9 cellular contexts compared by ENCODE assay signal in genomic region chr7:50739744-50740455, GRCh38. TPM values are rescaled to one million over a fixed set of nuclear protein-coding genes. Genes with fewer than 3 reads are reported as not detected.
A peak's percentile ranks its signal among the peaks of the same experiment; 100 is the strongest.
DNase-seq lines count a peak whose midpoint lies in the region; ATAC-seq, FAIRE-seq and TF ChIP-seq lines count a peak whose summit lies in the region.
"Had no signal": no experiment of that assay in that cellular context is flagged by ENCODE, and none has a peak within 500 bp of the region (broad histone marks: within the 10 kb centered on the region; RNA-seq: fewer than 3 reads in every experiment).

No MANE protein-coding gene starts in this region.

- WGBS in SK-N-SH (ENCODE audit: low lambda C conversion rate): 35% methylated on average over 7 of the region's 7 CpGs
- WGBS in H1 (ENCODE audit: extremely low coverage in 1 of 2, insufficient coverage in 1 of 2, insufficient read length in 1 of 2, insufficient replicate concordance in 2 of 2, low coverage in 1 of 2, low lambda C conversion rate in 2 of 2, missing lambda C conversion rate in 1 of 2), 2 experiments: 89% methylated on average over 7 of the region's 7 CpGs; no CpG with 5 or more reads in 1 of the 2 experiments

- no peak overlapping the region for H2BK15ac ChIP-seq in H1 (ENCODE audit: low read length)

- peaks cover 18% of the 10 kb centered on the region for H3K9me3 Mint-ChIP-seq in WTC11

- H3K56ac ChIP-seq in H1 (replicated peaks; ENCODE audit: insufficient read length, low read depth, low read length): no peak overlapping the region

- no peak overlapping the region for H4K91ac ChIP-seq in H1 (replicated peaks; ENCODE audit: insufficient read length, low read length)

- no peak overlapping the region for H3K4ac ChIP-seq in H1 (replicated peaks; ENCODE audit: insufficient read length, low read depth, low read length)

- H3K27ac Mint-ChIP-seq in WTC11: peak overlapping the region; percentile 25

- H3K27me3 Mint-ChIP-seq in WTC11 (ENCODE audit: low read depth): no peaks in the 10 kb centered on the region

- no peak overlapping the region for H3K23ac ChIP-seq in H1 (ENCODE audit: insufficient read length)

- peaks cover 30% of the 10 kb centered on the region for H3K4me1 Mint-ChIP-seq in WTC11

- no peak for FAIRE-seq in H1 (lab: Jason Lieb, UNC)
- FAIRE-seq: keratinocyte had no signal

- H3K27me3 ChIP-seq in SK-N-SH (ENCODE audit: insufficient read depth) (no peaks in the 10 kb centered on the region), H1 (replicated peaks in 1 of 4; ENCODE audit: control insufficient read depth in 3 of 4, extremely low read depth in 1 of 4, insufficient read depth in 3 of 4, low read length in 3 of 4) (no peaks in the 10 kb centered on the region), dorsolateral prefrontal cortex (no peaks in the 10 kb centered on the region)

- H2BK5ac ChIP-seq in H1 (ENCODE audit: low read depth, low read length): no peak overlapping the region

- H2AFZ ChIP-seq in SK-N-SH (ENCODE audit: low read depth): no peak overlapping the region
- H2AFZ ChIP-seq in H1 (ENCODE audit: low read length): no peak overlapping the region

- H3K4me3 ChIP-seq in SK-N-SH (ENCODE audit: low read depth in 2 of 2, low read length in 1 of 2) (peak overlapping the region in 1 of 2 experiments; percentile 1; a peak in 1 of 4 replicates), H1 (ENCODE audit: extremely low read depth in 1 of 4, insufficient read depth in 2 of 4, low read depth in 3 of 4, low read length in 4 of 4) (no peak overlapping the region), dorsolateral prefrontal cortex (peak overlapping the region in 3 of 59 donors; percentile 2 to 25 (median 14))

- H3F3A ChIP-seq in SK-N-SH (replicated peaks; ENCODE audit: insufficient read depth): no peaks in the 10 kb centered on the region

- no peak overlapping the region for H3K18ac ChIP-seq in H1 (ENCODE audit: extremely low read depth, low read length)

- H3K27ac ChIP-seq in SK-N-SH (ENCODE audit: low read depth in 2 of 2, low read length in 1 of 2) (peak overlapping the region in 1 of 2 experiments; percentile 18; a peak in 1 of 4 replicates), H1 (ENCODE audit: low read depth, low read length) (no peak overlapping the region), dorsolateral prefrontal cortex (peak overlapping the region in 18 of 59 donors; percentile 3 to 57 (median 28))

- no peak overlapping the region for H2BK20ac ChIP-seq in H1 (ENCODE audit: low read length)

- H2BK12ac ChIP-seq in H1 (ENCODE audit: low read depth, low read length): no peak overlapping the region

- in situ Hi-C loops in GM13976 (cut with MboI; ENCODE audit: low sequenced_read_pairs, unreplicated experiment): no loop called here

- DNase-seq in SK-N-SH: no peak
- DNase-seq in WTC11 (ENCODE audit: low spot score): no peak
- no peak for DNase-seq in H1 (ENCODE audit: low read depth in 1 of 2, low spot score in 2 of 2)
- DNase-seq in stimulated activated CD4-positive, alpha-beta T cell treated with anti-CD3 and anti-CD28 coated beads, Interleukin-4, amount 100 ng/mL, for 24 hours: peak; percentile 51
- DNase-seq in dorsolateral prefrontal cortex: no peak
- DNase-seq in NCI-H2107 treated with DMSO at 0.1 percent for 48 hours (lab: John Stamatoyannopoulos, UW; ENCODE audit: unreplicated experiment): no peak
- no peak for DNase-seq in GM13976 (ENCODE audit: low spot score)

- H3K23me2 ChIP-seq in H1 (ENCODE audit: low read depth, low read length): peaks cover 2% of the 10 kb centered on the region; the same call in 1 of the 2 replicates

- no peak for TF ChIP-seq EP300 in SK-N-SH (IDR thresholded peaks at IDR 0.05; ENCODE audit: borderline replicate concordance in 1 of 2, low read depth in 1 of 2, low read length in 1 of 2)
- TF ChIP-seq EP300 in H1 (IDR thresholded peaks at IDR 0.05; ENCODE audit: borderline replicate concordance in 1 of 2, low read depth in 2 of 2, low read length in 2 of 2): no peak

- TF ChIP-seq RAD21 in SK-N-SH (IDR thresholded peaks at IDR 0.05; ENCODE audit: low read length): no peak
- TF ChIP-seq RAD21 in H1 (IDR thresholded peaks at IDR 0.05 in 1 of 2, conservative IDR thresholded peaks at IDR 0.05 in 1 of 2; ENCODE audit: low read depth in 2 of 2, low read length in 2 of 2): no peak

- H3K79me2 ChIP-seq in SK-N-SH (ENCODE audit: insufficient read depth) (peaks cover 97% of the 10 kb centered on the region), H1 (ENCODE audit: control insufficient read depth in 1 of 2, insufficient read depth in 2 of 2, low read length in 2 of 2) (peaks cover 7 to 97% of the 10 kb centered on the region in 2 experiments)

- no peak overlapping the region for H3K9ac ChIP-seq in SK-N-SH
- H3K9ac ChIP-seq in H1 (replicated peaks in 1 of 4; ENCODE audit: extremely low read depth in 1 of 4, low read depth in 3 of 4, low read length in 3 of 4): no peak overlapping the region

- H3K79me1 ChIP-seq in H1 (ENCODE audit: low read depth, low read length): peaks cover 9% of the 10 kb centered on the region

- H3K9me2 ChIP-seq in SK-N-SH: no peaks in the 10 kb centered on the region

- H2AK5ac ChIP-seq in H1 (ENCODE audit: low read depth, low read length): no peak overlapping the region; the same call in 1 of the 2 replicates

- TF ChIP-seq POLR2A in H1 (IDR thresholded peaks at IDR 0.05; ENCODE audit: control extremely low read depth in 1 of 2, low read depth in 2 of 2, low read length in 2 of 2): no peak

- POLR2A ChIA-PET in SK-N-SH (lab: Yijun Ruan, JAX): no interaction called here
- POLR2A ChIA-PET in WTC11 (lab: Charles Lee): no interaction called here
- POLR2A ChIA-PET in H1 (lab: Charles Lee; ENCODE audit: partially characterized antibody): interaction anchor here (0.6 to 2.2 kb wide), 2 partner anchors 8 to 29 kb away, joined by 3 to 5 read pairs; no protein-coding TSS in a partner anchor

- intact Hi-C loops in dorsolateral prefrontal cortex (cut with DNase I): no loop called here

- H3K4me2 ChIP-seq in SK-N-SH (peak overlapping the region; percentile 47), H1 (ENCODE audit: insufficient read depth in 1 of 2, low read depth in 2 of 2, low read length in 2 of 2) (no peak overlapping the region)

- H3K36me3 Mint-ChIP-seq in WTC11: peaks cover 5% of the 10 kb centered on the region; the same call in 1 of the 2 replicates

- H3K36me3 ChIP-seq in SK-N-SH (replicated peaks in 1 of 2; ENCODE audit: control insufficient read depth in 1 of 2, insufficient read depth in 2 of 2, low read length in 1 of 2) (no peaks in the 10 kb centered on the region), H1 (ENCODE audit: control insufficient read depth in 2 of 4, insufficient read depth in 4 of 4, low read length in 3 of 4) (no peaks in the 10 kb centered on the region; a peak in 2 of 8 replicates)

- H4K8ac ChIP-seq in H1 (ENCODE audit: extremely low read depth, insufficient read depth, low read length): no peak overlapping the region; the same call in 1 of the 2 replicates

- H4K20me1 ChIP-seq in SK-N-SH (ENCODE audit: insufficient read depth) (peaks cover 94% of the 10 kb centered on the region), H1 (replicated peaks in 1 of 2; ENCODE audit: control insufficient read depth in 1 of 2, insufficient read depth in 2 of 2, low read length in 2 of 2) (peaks cover 0 to 9% of the 10 kb centered on the region in 2 experiments)

- H3K14ac ChIP-seq in H1 (ENCODE audit: insufficient read length): no peak overlapping the region

- CTCF ChIA-PET in SK-N-SH (lab: Yijun Ruan, JAX) (interaction anchor here (0.7 to 2.2 kb wide), 3 partner anchors 9 to 982 kb away, joined by 3 to 4 read pairs (median 3); no protein-coding TSS in a partner anchor), WTC11 (lab: Charles Lee) (interaction anchor here (1.0 kb wide), 1 partner anchor 261 kb away, joined by 3 read pairs; no protein-coding TSS in a partner anchor), H1 (lab: Charles Lee; ENCODE audit: partially characterized antibody) (interaction anchor here (0.8 to 1.4 kb wide), 3 partner anchors 16 to 239 kb away, joined by 3 to 5 read pairs (median 3); no protein-coding TSS in a partner anchor)

- no peak overlapping the region for H3K4me3 Mint-ChIP-seq in WTC11

- ATAC-seq in SK-N-SH treated with all-trans-retinoic acid at 6 μM for 48 hours (no peak), WTC11 (peak; percentile 70)

- no peak overlapping the region for H4K5ac ChIP-seq in H1 (ENCODE audit: insufficient read length, low read depth, low read length)

- no peaks in the 10 kb centered on the region for H3K9me3 ChIP-seq in SK-N-SH
- H3K9me3 ChIP-seq in H1 (ENCODE audit: insufficient read depth in 2 of 2, low read depth in 1 of 2, low read length in 1 of 2): no peaks in the 10 kb centered on the region

- H2BK120ac ChIP-seq in H1 (replicated peaks; ENCODE audit: low read depth, low read length): no peak overlapping the region

- H3K4me1 ChIP-seq in SK-N-SH (ENCODE audit: control insufficient read depth in 1 of 2, insufficient read depth in 2 of 2, low read depth in 1 of 2, low read length in 1 of 2): peaks cover 0 to 5% of the 10 kb centered on the region in 2 experiments; a peak in 1 of 4 replicates
- H3K4me1 ChIP-seq in H1 (replicated peaks in 1 of 4; ENCODE audit: control insufficient read depth in 3 of 4, insufficient read depth in 4 of 4, low read length in 3 of 4): peaks cover 0 to 6% (median 0%) of the 10 kb centered on the region in 4 experiments; a peak in 2 of 7 replicates

- no peak for TF ChIP-seq CTCF in SK-N-SH (IDR thresholded peaks at IDR 0.05)
- no peak for TF ChIP-seq CTCF in WTC11 (IDR thresholded peaks at IDR 0.05)
- no peak for TF ChIP-seq CTCF in H1 (IDR thresholded peaks at IDR 0.05; ENCODE audit: control extremely low read depth in 1 of 3, insufficient read depth in 1 of 3, low read depth in 1 of 3, low read length in 3 of 3)
- TF ChIP-seq CTCF in dorsolateral prefrontal cortex (IDR thresholded peaks at IDR 0.05 in 54 of 56, conservative IDR thresholded peaks at IDR 0.05 in 2 of 56; ENCODE audit: low read depth in 1 of 56, partially characterized antibody in 56 of 56): no peak
- TF ChIP-seq CTCF in GM13976 (IDR thresholded peaks at IDR 0.05; ENCODE audit: borderline replicate concordance, control extremely low read depth, extremely low read depth, insufficient read depth, missing control alignments): no peak

RNA-seq across cellular contexts. Expression of gene GRB10, which starts 42.8 kb away (rescaled TPM):
- 4.4 and 5.1 TPM in 2 replicates for polyA plus RNA-seq in SK-N-SH (2012; rRNA removed)
- polyA plus RNA-seq in SK-N-SH (2012; cell fraction: cytosol; rRNA removed): 3.8 and 3.9 TPM in 2 replicates
- polyA plus RNA-seq in SK-N-SH (2012; cell fraction: nucleus; rRNA removed): 15.3 and 16.8 TPM in 2 replicates
- 66.0 to 103 TPM (median 67.3 TPM) in 3 replicates for total RNA-seq in WTC11 (2021)
- 92.6 and 97.0 TPM in 2 replicates for total RNA-seq in H1 (2021; fragmentation: NEBNext Ultra II Directional; extraction: Animal tissue kit (Norgen Biotek cat#: 25700))
- polyA plus RNA-seq in H1 (2011; rRNA removed): 35.7 TPM in 2 replicates
- 32.1 TPM for polyA plus RNA-seq in H1 (2011; cell fraction: cytosol; rRNA removed)
- 65.7 TPM for polyA plus RNA-seq in H1 (2011; cell fraction: nucleus; rRNA removed)
- polyA plus RNA-seq in H1 (2012, experiment 1 of 2): 66.8 to 75.8 TPM (median 74.0 TPM) in 4 replicates
- polyA plus RNA-seq in H1 (2012, experiment 2 of 2): 36.3 TPM
- 32.9 TPM for polyA plus RNA-seq in H1 (2013, experiment 1 of 2)
- 33.9 TPM for polyA plus RNA-seq in H1 (2013, experiment 2 of 2)
- polyA minus RNA-seq in H1 (2011; rRNA and poly(A)+ RNA removed): 74.5 and 77.8 TPM in 2 replicates
- 60.0 TPM for polyA minus RNA-seq in H1 (2011; cell fraction: cytosol; rRNA and poly(A)+ RNA removed)
- 111 TPM for polyA minus RNA-seq in H1 (2011; cell fraction: nucleus; rRNA and poly(A)+ RNA removed)
- 100 to 1,000 TPM in 97 of 120 experiments, 10 to 100 TPM in 23; 74.7 to 208 (median 113) TPM for total RNA-seq in dorsolateral prefrontal cortex
